ENCODE assay signal across 20 cellular contexts in genomic region chr12:5656836-5657235, GRCh38.
"Had no signal": no experiment of that assay in that cellular context is flagged by ENCODE, and none has a peak within 500 bp of the region (broad histone marks: within the 10 kb centered on the region; RNA-seq: fewer than 3 reads in every experiment).

No MANE protein-coding gene starts in this region.

- H3K27ac ChIP-seq: coronary artery, neural progenitor cell, prostate gland, right atrium auricular region, suprapubic skin, transverse colon, upper lobe of right lung, uterus had no signal

- H2AFZ ChIP-seq: neural progenitor cell had no signal

- H3K9me3 Mint-ChIP-seq: memory B cell; nephron; neural progenitor cell; stimulated activated naive B cell treated with anti-CD40 and anti-IgM and Interleukin-4, amounts not matched to agents 10 μg/mL and 1 μg/mL and 100 μg/mL, for 72 hours; stimulated activated naive CD8-positive, alpha-beta T cell treated with anti-CD3 and anti-CD28 coated beads, Interleukin-15, amount 100 ng/mL, for 72 hours had no signal

- H3K36me3 ChIP-seq: neural progenitor cell, prostate gland, right atrium auricular region, suprapubic skin, transverse colon, upper lobe of right lung, uterus had no signal

- H3K4me3 Mint-ChIP-seq: memory B cell; naive thymus-derived CD4-positive, alpha-beta T cell; nephron; neural progenitor cell; stimulated activated naive B cell treated with anti-CD40 and anti-IgM and Interleukin-4, amounts not matched to agents 10 μg/mL and 1 μg/mL and 100 μg/mL, for 72 hours; stimulated activated naive CD8-positive, alpha-beta T cell treated with anti-CD3 and anti-CD28 coated beads, Interleukin-15, amount 100 ng/mL, for 72 hours had no signal

- ATAC-seq: left lobe of liver; naive thymus-derived CD4-positive, alpha-beta T cell; sciatic nerve; stimulated activated naive B cell treated with anti-CD40 and anti-IgM and Interleukin-4, amounts not matched to agents 10 μg/mL and 1 μg/mL and 100 μg/mL, for 72 hours; stimulated activated naive CD8-positive, alpha-beta T cell treated with anti-CD3 and anti-CD28 coated beads, Interleukin-15, amount 100 ng/mL, for 72 hours; upper lobe of right lung had no signal

- H3K36me3 Mint-ChIP-seq: memory B cell; naive thymus-derived CD4-positive, alpha-beta T cell; stimulated activated naive B cell treated with anti-CD40 and anti-IgM and Interleukin-4, amounts not matched to agents 10 μg/mL and 1 μg/mL and 100 μg/mL, for 72 hours had no signal

- DNase-seq: dermis blood vessel endothelial cell; head of caudate nucleus; naive thymus-derived CD4-positive, alpha-beta T cell; stimulated activated CD4-positive, alpha-beta T cell treated with anti-CD3 and anti-CD28 coated beads, Interleukin-2, amount 100 ng/mL, for 24 hours; stimulated activated CD4-positive, alpha-beta T cell treated with anti-CD3 and anti-CD28 coated beads, Interleukin-4, amount 100 ng/mL, for 24 hours; stimulated activated naive B cell treated with anti-CD40 and anti-IgM and Interleukin-4, amounts not matched to agents 10 μg/mL and 1 μg/mL and 100 μg/mL, for 72 hours; stimulated activated naive CD8-positive, alpha-beta T cell treated with anti-CD3 and anti-CD28 coated beads, Interleukin-15, amount 100 ng/mL, for 72 hours; transverse colon; upper lobe of right lung; uterus had no signal

- H3K4me2 ChIP-seq: neural progenitor cell had no signal

- H3K27me3 Mint-ChIP-seq: memory B cell had no signal

- H3K4me1 Mint-ChIP-seq: memory B cell; naive thymus-derived CD4-positive, alpha-beta T cell; stimulated activated naive B cell treated with anti-CD40 and anti-IgM and Interleukin-4, amounts not matched to agents 10 μg/mL and 1 μg/mL and 100 μg/mL, for 72 hours; stimulated activated naive CD8-positive, alpha-beta T cell treated with anti-CD3 and anti-CD28 coated beads, Interleukin-15, amount 100 ng/mL, for 72 hours had no signal

- H3K4me1 ChIP-seq: neural progenitor cell, prostate gland, right atrium auricular region, suprapubic skin, upper lobe of right lung, uterus had no signal

- H3K4me3 ChIP-seq: coronary artery, lung, neural progenitor cell, prostate gland, right atrium auricular region, suprapubic skin, transverse colon, upper lobe of right lung, uterus had no signal

- H3K27me3 ChIP-seq: neural progenitor cell, right atrium auricular region, suprapubic skin, transverse colon, uterus had no signal

- H3K27ac Mint-ChIP-seq: memory B cell; naive thymus-derived CD4-positive, alpha-beta T cell; neural progenitor cell; stimulated activated naive B cell treated with anti-CD40 and anti-IgM and Interleukin-4, amounts not matched to agents 10 μg/mL and 1 μg/mL and 100 μg/mL, for 72 hours; stimulated activated naive CD8-positive, alpha-beta T cell treated with anti-CD3 and anti-CD28 coated beads, Interleukin-15, amount 100 ng/mL, for 72 hours had no signal
